20 cellular contexts compared by ENCODE assay signal in the genomic region with DNA sequence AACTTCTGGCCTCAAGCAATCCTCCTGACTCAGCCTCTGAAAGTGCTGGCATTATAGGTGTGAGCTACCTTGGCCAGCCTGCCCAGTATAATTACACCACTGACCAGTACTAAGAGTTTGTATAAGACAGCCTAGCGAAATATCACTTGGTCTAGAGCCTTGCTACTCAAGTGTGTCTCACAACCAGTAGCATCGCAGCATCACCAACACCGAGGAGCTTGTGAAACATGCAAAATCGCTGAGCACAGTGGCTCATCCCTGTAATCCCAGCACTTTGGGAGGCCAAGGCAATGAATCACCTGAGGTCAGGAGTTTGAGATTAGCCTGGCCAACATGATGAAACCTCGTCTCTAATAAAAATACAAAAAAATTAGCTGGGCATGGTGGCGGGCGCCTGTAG.
DNase-seq lines count a peak whose midpoint lies in the region; ATAC-seq and TF ChIP-seq lines count a peak whose summit lies in the region.
"Had no signal": no experiment of that assay in that cellular context is flagged by ENCODE, and none has a peak within 500 bp of the region (broad histone marks: within the 10 kb centered on the region; RNA-seq: fewer than 3 reads in every experiment).

No MANE protein-coding gene starts in this region.

- peaks cover 8% of the 10 kb centered on the region for H3K27me3 ChIP-seq in IMR-90 (ENCODE audit: control insufficient read depth, insufficient read depth, low read length)
- H3K27me3 ChIP-seq in esophagus muscularis mucosa: no peaks in the 10 kb centered on the region
- H3K27me3 ChIP-seq: ovary had no signal

- H3K9me1 ChIP-seq in IMR-90 (ENCODE audit: insufficient read depth, low read length): no peaks in the 10 kb centered on the region

- H3K4me1 ChIP-seq in IMR-90 (ENCODE audit: control insufficient read depth, insufficient read depth, low read length) (no peaks in the 10 kb centered on the region), esophagus muscularis mucosa (peaks cover 0 to 15% (median 10%) of the 10 kb centered on the region in 4 donors)

- peak; percentile 45 for DNase-seq in Daoy (ENCODE audit: low read depth)
- peak; percentile 13 for DNase-seq in IMR-90
- DNase-seq in amniotic epithelial cell (ENCODE audit: low read depth): peak; percentile 83
- DNase-seq in kidney tubule cell (ENCODE audit: low spot score): peak; percentile 69
- DNase-seq in NOMO-1 treated with DMSO at 0.1 percent for 48 hours (lab: John Stamatoyannopoulos, UW; ENCODE audit: unreplicated experiment): no peak
- no peak for DNase-seq in esophagus muscularis mucosa (ENCODE audit: extremely low spot score)
- DNase-seq in sciatic nerve (ENCODE audit: low spot score): no peak
- DNase-seq in activated gamma-delta T cell treated with Interleukin-2 at 50 U/mL for 16 hours: no peak
- DNase-seq: activated CD4-positive, alpha-beta T cell treated with anti-CD3 and anti-CD28 coated beads, Interleukin-2, amount 50 U/mL, for 48 hours; activated gamma-delta T cell; amygdala; CD4-positive, alpha-beta memory T cell; DMS53; natural killer cell; NCI-H2171 treated with DMSO at 0.1 percent for 48 hours; ovary; SIG-M5; T-helper 1 cell; WERI-Rb-1 had no signal

- CTCF ChIA-PET in IMR-90 (lab: Yijun Ruan, JAX): no interaction called here

- H2AFZ ChIP-seq in IMR-90 (replicated peaks; ENCODE audit: low read length, poor library complexity): no peak overlapping the region

- H3K18ac ChIP-seq in IMR-90 (ENCODE audit: low read depth, low read length): no peak overlapping the region

- no peak overlapping the region for H2AK9ac ChIP-seq in IMR-90 (replicated peaks; ENCODE audit: low read depth, low read length, poor library complexity)

- WGBS in IMR-90 (ENCODE audit: extremely low coverage in 2 of 2, insufficient read length in 1 of 2), 2 experiments: 17% methylated on average over 2 of the region's 7 CpGs; no CpG with 5 or more reads in 1 of the 2 experiments
- 88% methylated on average over 7 of the region's 7 CpGs for WGBS in esophagus muscularis mucosa

- H3K79me1 ChIP-seq in IMR-90 (ENCODE audit: low read depth in 1 of 2, low read length in 2 of 2): no peaks in the 10 kb centered on the region

- no peak overlapping the region for H3K23ac ChIP-seq in IMR-90 (ENCODE audit: low read depth, low read length)

- no peak for ATAC-seq in IMR-90 (ENCODE audit: low read depth)
- no peak for ATAC-seq in sciatic nerve
- ATAC-seq: natural killer cell had no signal

- H4K20me1 ChIP-seq in IMR-90 (ENCODE audit: insufficient read depth, low read length): no peaks in the 10 kb centered on the region

- H4K8ac ChIP-seq in IMR-90 (ENCODE audit: low read depth in 2 of 2, low read length in 2 of 2): no peak overlapping the region

- H2BK5ac ChIP-seq in IMR-90 (ENCODE audit: low read depth, low read length, poor library complexity, severe bottlenecking): no peak overlapping the region

- in situ Hi-C loops in IMR-90 (cut with MboI; ENCODE audit: low sequenced_read_pairs): no loop called here

- H3K36me3 ChIP-seq in IMR-90 (ENCODE audit: control insufficient read depth, insufficient read depth, low read length) (no peaks in the 10 kb centered on the region), esophagus muscularis mucosa (no peaks in the 10 kb centered on the region)
- H3K36me3 ChIP-seq: ovary, WERI-Rb-1 had no signal

- no peak overlapping the region for H3K9ac ChIP-seq in IMR-90 (ENCODE audit: low read depth, low read length)

- POLR2A ChIA-PET in IMR-90 (lab: Charles Lee; ENCODE audit: unreplicated experiment): no interaction called here

- no peak overlapping the region for H2AK5ac ChIP-seq in IMR-90 (ENCODE audit: low read depth, low read length)

- H3K56ac ChIP-seq in IMR-90 (ENCODE audit: extremely low read depth, insufficient read depth, low read length): no peak overlapping the region

- no peak overlapping the region for H2BK15ac ChIP-seq in IMR-90 (ENCODE audit: low read depth, low read length)

- BruUV-seq in IMR-90 (replicated peaks; lab: Mats Ljungman, UMichigan): no TSS peak

- no peak overlapping the region for H3K14ac ChIP-seq in IMR-90 (replicated peaks; ENCODE audit: low read depth, low read length)

- intact Hi-C loops in IMR-90 (cut with micrococcal nuclease): no loop called here
- intact Hi-C loops in esophagus muscularis mucosa (cut with DNase I): no loop called here
- intact Hi-C loops in sciatic nerve (cut with DNase I): no loop called here

- TF ChIP-seq RAD21 in IMR-90 (IDR thresholded peaks at IDR 0.05; ENCODE audit: low read length): no peak

- dilution Hi-C loops in IMR-90 (cut with HindIII; ENCODE audit: low sequenced_read_pairs, unreplicated experiment): no loop called here

- H4K91ac ChIP-seq in IMR-90 (ENCODE audit: insufficient read depth, low read depth, low read length): no peak overlapping the region

- H2BK20ac ChIP-seq in IMR-90 (ENCODE audit: low read depth, low read length): no peak overlapping the region

- H3K9me3 ChIP-seq in IMR-90 (ENCODE audit: control insufficient read depth, insufficient read depth, low read length): peaks cover 2% of the 10 kb centered on the region; the same call in 1 of the 2 replicates
- H3K9me3 ChIP-seq in esophagus muscularis mucosa: no peaks in the 10 kb centered on the region
- H3K9me3 ChIP-seq: ovary had no signal

- TF ChIP-seq POLR2A in IMR-90 (IDR thresholded peaks at IDR 0.05; ENCODE audit: low read depth, low read length): no peak
- TF ChIP-seq POLR2A in esophagus muscularis mucosa (IDR thresholded peaks at IDR 0.05; ENCODE audit: low read depth): no peak

- no peak overlapping the region for H2BK120ac ChIP-seq in IMR-90 (ENCODE audit: low read depth, low read length)

- no peak overlapping the region for H4K5ac ChIP-seq in IMR-90 (ENCODE audit: low read depth, low read length)

- TF ChIP-seq CTCF in IMR-90 (conservative IDR thresholded peaks at IDR 0.05; ENCODE audit: low read depth, low read length) (no peak), esophagus muscularis mucosa (IDR thresholded peaks at IDR 0.05) (no peak)

- H3K4ac ChIP-seq in IMR-90 (ENCODE audit: low read depth, low read length): no peak overlapping the region

- H3K4me2 ChIP-seq in IMR-90 (ENCODE audit: low read depth, low read length): no peak overlapping the region

- TF ChIP-seq EP300 in esophagus muscularis mucosa (IDR thresholded peaks at IDR 0.05): no peak

- no peak overlapping the region for H3K27ac ChIP-seq in IMR-90 (ENCODE audit: insufficient read depth, low read length)
- H3K27ac ChIP-seq in esophagus muscularis mucosa (replicated peaks in 1 of 4): no peak overlapping the region
- H3K27ac ChIP-seq: epithelial cell of prostate, ovary, WERI-Rb-1 had no signal

- no peak overlapping the region for H3K4me3 ChIP-seq in IMR-90 (ENCODE audit: insufficient read depth, low read depth, low read length)
- no peak overlapping the region for H3K4me3 ChIP-seq in esophagus muscularis mucosa
- H3K4me3 ChIP-seq: ovary had no signal

TF ChIP-seq in IMR-90, 13 proteins besides CTCF, POLR2A, EP300 and RAD21:
- no peak for TF ChIP-seq CHD1 (IDR thresholded peaks at IDR 0.05; ENCODE audit: low read depth, low read length)
- no peak for TF ChIP-seq CEBPB (IDR thresholded peaks at IDR 0.05; ENCODE audit: low read depth, low read length)
- TF ChIP-seq RCOR1 (IDR thresholded peaks at IDR 0.05; ENCODE audit: insufficient replicate concordance, low read length): no peak

Comparison
In these comparisons a context has a peak if more than half of its experiments do, and no peak if none do; other contexts are left out.
1. DNase-seq: peak in Daoy (single experiment), IMR-90 (single experiment), amniotic epithelial cell (single experiment) and kidney tubule cell (single experiment); none in NOMO-1 treated with DMSO at 0.1 percent for 48 hours (single experiment), esophagus muscularis mucosa (single experiment), sciatic nerve (single experiment) and activated gamma-delta T cell treated with Interleukin-2 at 50 U/mL for 16 hours (single experiment).